ENCODE assay signal across 1 cellular context in genomic region chr10:72056932-72057751, GRCh38.
A peak's percentile ranks its signal among the peaks of the same experiment; 100 is the strongest.
TF ChIP-seq lines count a peak whose summit lies in the region.

No MANE protein-coding gene starts in this region.

TF ChIP-seq in HepG2, 621 proteins besides CTCF, POLR2A, EP300 and RAD21 (continued from another document and continues in another):
- no peak for TF ChIP-seq HNF1A (IDR thresholded peaks at IDR 0.05; ENCODE audit: low read depth)
- TF ChIP-seq HNF1A (CRISPR knock-in tag; IDR thresholded peaks at IDR 0.05; ENCODE audit: borderline replicate concordance) = peak; percentile 23; the same call in 1 of the 2 replicates
- peak; percentile 45; the same call in 1 of the 2 replicates for TF ChIP-seq TFDP2 (CRISPR knock-in tag; IDR thresholded peaks at IDR 0.05)
- no peak for TF ChIP-seq KLF12 (CRISPR knock-in tag; IDR thresholded peaks at IDR 0.05; ENCODE audit: borderline replicate concordance)
- TF ChIP-seq ZNF7 (CRISPR knock-in tag; IDR thresholded peaks at IDR 0.05) = peak; percentile 97
- no peak for TF ChIP-seq ZNF672 (CRISPR knock-in tag; IDR thresholded peaks at IDR 0.05)
- TF ChIP-seq TRAFD1 (CRISPR knock-in tag; IDR thresholded peaks at IDR 0.05; ENCODE audit: borderline replicate concordance) = no peak
- no peak for TF ChIP-seq ATF5 (CRISPR knock-in tag; IDR thresholded peaks at IDR 0.05; ENCODE audit: low read depth)
- 0 out of 2 replicates have a peak, but pooled peaks have one; percentile 33 for TF ChIP-seq BORCS8-MEF2B (CRISPR knock-in tag; IDR thresholded peaks at IDR 0.05)
- TF ChIP-seq KDM2A (CRISPR knock-in tag; IDR thresholded peaks at IDR 0.05; ENCODE audit: borderline replicate concordance, low read depth) = peak; percentile 46; the same call in 1 of the 2 replicates
- TF ChIP-seq TFDP1 (CRISPR knock-in tag; IDR thresholded peaks at IDR 0.05; ENCODE audit: borderline replicate concordance) = peak; percentile 81; the same call in 1 of the 2 replicates
- TF ChIP-seq ZNF800 (CRISPR knock-in tag; IDR thresholded peaks at IDR 0.05) = 0 out of 2 replicates have a peak, but pooled peaks have one; percentile 43
- TF ChIP-seq ARID2 (CRISPR knock-in tag; IDR thresholded peaks at IDR 0.05; ENCODE audit: borderline replicate concordance) = 0 out of 2 replicates have a peak, but pooled peaks have one; percentile 63
- TF ChIP-seq ZGPAT (CRISPR knock-in tag; IDR thresholded peaks at IDR 0.05) = peak; percentile 66
- peak; percentile 80; the same call in 1 of the 2 replicates for TF ChIP-seq RFXAP (CRISPR knock-in tag; IDR thresholded peaks at IDR 0.05; ENCODE audit: borderline replicate concordance)
- peak; percentile 72 for TF ChIP-seq HNF1B (CRISPR knock-in tag; IDR thresholded peaks at IDR 0.05)
- TF ChIP-seq ZBTB34 (CRISPR knock-in tag; IDR thresholded peaks at IDR 0.05) = peak; percentile 82; the same call in 1 of the 2 replicates
- TF ChIP-seq PBX2 (CRISPR knock-in tag; IDR thresholded peaks at IDR 0.05) = 0 out of 2 replicates have a peak, but pooled peaks have one; percentile 7
- no peak for TF ChIP-seq ZNF326 (CRISPR knock-in tag; IDR thresholded peaks at IDR 0.05; ENCODE audit: borderline replicate concordance)
- TF ChIP-seq NR0B2 (CRISPR knock-in tag; IDR thresholded peaks at IDR 0.05) = 0 out of 2 replicates have a peak, but pooled peaks have one; percentile 21
- TF ChIP-seq ELF3 (CRISPR knock-in tag; IDR thresholded peaks at IDR 0.05) = peak; percentile 74
- 0 out of 2 replicates have a peak, but pooled peaks have one; percentile 46 for TF ChIP-seq ZFP82 (CRISPR knock-in tag; IDR thresholded peaks at IDR 0.05; ENCODE audit: borderline replicate concordance)
- TF ChIP-seq ZMYM3 (CRISPR knock-in tag; IDR thresholded peaks at IDR 0.05) = peak; percentile 63; the same call in 1 of the 2 replicates
- TF ChIP-seq SNAPC5 (CRISPR knock-in tag; IDR thresholded peaks at IDR 0.05; ENCODE audit: borderline replicate concordance) = no peak
- peak; percentile 72 for TF ChIP-seq SAP130 (CRISPR knock-in tag; IDR thresholded peaks at IDR 0.05; ENCODE audit: low read depth)
- TF ChIP-seq ZNF609 (CRISPR knock-in tag; IDR thresholded peaks at IDR 0.05; ENCODE audit: borderline replicate concordance) = peak; percentile 32; the same call in 1 of the 2 replicates
- TF ChIP-seq CHD4 (IDR thresholded peaks at IDR 0.05; ENCODE audit: borderline replicate concordance, low read length) = peak; percentile 77; the same call in 1 of the 2 replicates
